ENCODE assay signal across 8 cellular contexts in genomic region chr1:33346921-33347649, GRCh38. TPM values are rescaled to one million over a fixed set of nuclear protein-coding genes. Genes with fewer than 3 reads are reported as not detected.
DNase-seq lines count a peak whose midpoint lies in the region; ATAC-seq, FAIRE-seq and TF ChIP-seq lines count a peak whose summit lies in the region.

No MANE protein-coding gene starts in this region.

- H3K4me1 Mint-ChIP-seq in HFFc6 (ENCODE audit: low read depth), result peaks cover 73% of the 10 kb centered on the region

- intact Hi-C loops in pancreas (cut with DNase I), result no loop called here

- 0 to 2% methylated on average over 2 of the region's 2 CpGs for WGBS in pancreas, 2 donors

- peak overlapping the region; percentile 93 for H3K4me3 Mint-ChIP-seq in HFFc6

- H3K36me3 ChIP-seq in WERI-Rb-1 (peaks cover 71% of the 10 kb centered on the region), pancreas (no peaks in the 10 kb centered on the region)

- H3K4me3 ChIP-seq in WERI-Rb-1 (ENCODE audit: low read depth, low read length) (peak overlapping the region; percentile 97), foreskin fibroblast (ENCODE audit: low read depth in 1 of 2, low read length in 2 of 2) (peak overlapping the region; percentile 83 to 87), pancreas (peak overlapping the region in 2 of 4 donors; percentile 87 to 89)

- H3K27me3 ChIP-seq in WERI-Rb-1 (ENCODE audit: insufficient read depth, low read depth, severe bottlenecking), result no peaks in the 10 kb centered on the region
- no peaks in the 10 kb centered on the region for H3K27me3 ChIP-seq in pancreas

- H3K27ac ChIP-seq in WERI-Rb-1 (peak overlapping the region; percentile 95), pancreas (peak overlapping the region; percentile 30 to 96 (median 77))

- no peak for FAIRE-seq in pancreas (lab: Jason Lieb, UNC)

- peaks cover 46% of the 10 kb centered on the region for H3K36me3 Mint-ChIP-seq in HFFc6 (ENCODE audit: low read depth)

- DNase-seq in A172 (ENCODE audit: low spot score), result peak; percentile 89
- peak; percentile 84 for DNase-seq in HFFc6
- DNase-seq in WERI-Rb-1, result no peak
- peak; percentile 94 to 95 for DNase-seq in foreskin fibroblast
- DNase-seq in pancreas, result peak in 1 of 6 donors; percentile 59
- DNase-seq in mesenteric fat pad (ENCODE audit: low spot score), result no peak
- DNase-seq in stimulated activated CD4-positive, alpha-beta T cell treated with anti-CD3 and anti-CD28 coated beads, Interleukin-4, amount 100 ng/mL, for 24 hours, result no peak
- DNase-seq in NCI-H2227 treated with DMSO at 0.1 percent for 48 hours (lab: John Stamatoyannopoulos, UW), result no peak

- peak in 3 of 4 donors; percentile 11 to 25 (median 24) for ATAC-seq in pancreas

- H3K27me3 Mint-ChIP-seq in HFFc6 (ENCODE audit: insufficient read depth), result no peaks in the 10 kb centered on the region; the same call in 1 of the 2 replicates

- peaks cover 2% of the 10 kb centered on the region for H3K9me3 ChIP-seq in WERI-Rb-1 (ENCODE audit: severe bottlenecking)
- no peaks in the 10 kb centered on the region for H3K9me3 ChIP-seq in pancreas

- peak overlapping the region; percentile 96 for H3K27ac Mint-ChIP-seq in HFFc6

- H3K4me1 ChIP-seq in pancreas, result peaks cover 25 to 54% (median 54%) of the 10 kb centered on the region in 3 donors

- no peaks in the 10 kb centered on the region for H3K9me3 Mint-ChIP-seq in HFFc6

- TF ChIP-seq CTCF in HFFc6 (IDR thresholded peaks at IDR 0.05) (no peak), WERI-Rb-1 (IDR thresholded peaks at IDR 0.05; ENCODE audit: low read depth, low read length) (no peak), foreskin fibroblast (IDR thresholded peaks at IDR 0.05; ENCODE audit: low read depth, low read length) (no peak), pancreas (IDR thresholded peaks at IDR 0.05) (no peak)

RNA-seq across cellular contexts. Expression of gene A3GALT2, which starts 26.2 kb away (rescaled TPM):
- not detected in 2 replicates for total RNA-seq in A172 (2014; rRNA removed; shearing (Covaris generic))
- not detected for total RNA-seq in HFFc6 (2021; fragmentation: NEBNext Ultra II Directional; extraction: Animal tissue kit (Norgen Biotek cat#: 25700))
- total RNA-seq in pancreas, result not detected
- under 1 TPM in 1 of 2 donors, not detected in 1; 0.07 TPM for polyA plus RNA-seq in pancreas
- total RNA-seq in mesenteric fat pad, result not detected

Comparison
In these comparisons a context has a peak if more than half of its experiments do, and no peak if none do; other contexts are left out.
1. DNase-seq: peak in A172 (single experiment), HFFc6 (single experiment) and foreskin fibroblast (2 of 2); none in WERI-Rb-1 (single experiment), mesenteric fat pad (single experiment), stimulated activated CD4-positive, alpha-beta T cell treated with anti-CD3 and anti-CD28 coated beads, Interleukin-4, amount 100 ng/mL, for 24 hours (single experiment) and NCI-H2227 treated with DMSO at 0.1 percent for 48 hours (single experiment).